In the genomic region with DNA sequence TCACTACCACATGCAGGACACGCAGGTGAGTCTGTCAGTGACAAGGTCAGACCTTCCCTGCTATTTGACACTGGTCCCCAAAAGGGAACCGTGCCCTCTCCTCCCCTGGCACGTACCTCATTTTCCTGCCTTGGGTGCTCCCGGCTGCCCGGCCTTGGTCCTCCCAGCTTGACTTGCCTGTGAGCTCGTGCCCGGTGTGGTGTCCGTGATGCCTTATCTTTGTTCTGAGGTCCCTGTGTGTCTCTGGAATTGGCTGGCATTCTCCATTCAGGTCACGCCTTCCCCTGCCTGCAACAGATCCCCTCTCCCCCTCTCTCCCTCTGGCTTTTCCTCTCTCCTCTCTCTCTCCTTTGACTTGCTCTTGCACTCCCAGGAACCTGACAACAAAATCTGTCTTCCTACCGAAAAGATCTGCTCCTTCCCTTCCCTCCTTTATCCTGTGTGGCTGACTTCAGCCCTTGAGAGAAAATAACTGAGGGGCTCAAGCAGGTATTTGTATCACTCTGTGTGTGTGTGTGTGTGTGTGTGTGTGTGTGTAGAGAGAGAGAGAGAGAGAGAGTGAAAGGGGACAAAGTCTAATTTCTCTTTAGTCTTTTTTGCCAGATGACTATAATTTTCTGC, we compare ENCODE assay signal across 9 cellular contexts. TPM values are rescaled to one million over a fixed set of nuclear protein-coding genes. Genes with fewer than 3 reads are reported as not detected.
DNase-seq lines count a peak whose midpoint lies in the region; ATAC-seq and TF ChIP-seq lines count a peak whose summit lies in the region.
"Had no signal": no experiment of that assay in that cellular context is flagged by ENCODE, and none has a peak within 500 bp of the region (broad histone marks: within the 10 kb centered on the region; RNA-seq: fewer than 3 reads in every experiment).

A gene with protein sequence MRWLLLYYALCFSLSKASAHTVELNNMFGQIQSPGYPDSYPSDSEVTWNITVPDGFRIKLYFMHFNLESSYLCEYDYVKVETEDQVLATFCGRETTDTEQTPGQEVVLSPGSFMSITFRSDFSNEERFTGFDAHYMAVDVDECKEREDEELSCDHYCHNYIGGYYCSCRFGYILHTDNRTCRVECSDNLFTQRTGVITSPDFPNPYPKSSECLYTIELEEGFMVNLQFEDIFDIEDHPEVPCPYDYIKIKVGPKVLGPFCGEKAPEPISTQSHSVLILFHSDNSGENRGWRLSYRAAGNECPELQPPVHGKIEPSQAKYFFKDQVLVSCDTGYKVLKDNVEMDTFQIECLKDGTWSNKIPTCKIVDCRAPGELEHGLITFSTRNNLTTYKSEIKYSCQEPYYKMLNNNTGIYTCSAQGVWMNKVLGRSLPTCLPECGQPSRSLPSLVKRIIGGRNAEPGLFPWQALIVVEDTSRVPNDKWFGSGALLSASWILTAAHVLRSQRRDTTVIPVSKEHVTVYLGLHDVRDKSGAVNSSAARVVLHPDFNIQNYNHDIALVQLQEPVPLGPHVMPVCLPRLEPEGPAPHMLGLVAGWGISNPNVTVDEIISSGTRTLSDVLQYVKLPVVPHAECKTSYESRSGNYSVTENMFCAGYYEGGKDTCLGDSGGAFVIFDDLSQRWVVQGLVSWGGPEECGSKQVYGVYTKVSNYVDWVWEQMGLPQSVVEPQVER (minus strand): TSS at position 226 of the 621 bp plus-strand sequence. CDS start 105 bp downstream, at position 121.

- H3K9me3 ChIP-seq in mammary epithelial cell (replicated peaks; ENCODE audit: insufficient read depth, low read length) (no peaks in the 10 kb centered on the region), neural progenitor cell (ENCODE audit: low read depth) (no peaks in the 10 kb centered on the region)

- no TSS peak for BruUV-seq in MCF 10A (replicated peaks; lab: Mats Ljungman, UMichigan)
- BruUV-seq in mammary epithelial cell (replicated peaks; lab: Mats Ljungman, UMichigan): no TSS peak

- H3K36me3 Mint-ChIP-seq in MCF 10A (ENCODE audit: insufficient read depth, unreplicated experiment) (no peaks in the 10 kb centered on the region), neural progenitor cell (no peaks in the 10 kb centered on the region)
- H3K36me3 Mint-ChIP-seq in activated naive CD4-positive, alpha-beta T cell treated with anti-CD3 and anti-CD28 coated beads, Interleukin-2, amount 50 U/mL, for 72 hours: no peaks in the 10 kb centered on the region

- H2AFZ ChIP-seq in mammary epithelial cell (ENCODE audit: low read depth, low read length) (no peak within 1 kb of the TSS), neural progenitor cell (replicated peaks) (peak within 1 kb of the TSS; percentile 78)

- POLR2A ChIA-PET in MCF 10A (lab: Yijun Ruan, JAX): interaction anchor here (0.8 kb wide), 1 partner anchor 13 kb away, joined by 3 read pairs; no protein-coding TSS in a partner anchor

- H3K9ac ChIP-seq in mammary epithelial cell (ENCODE audit: insufficient read depth, low read length) (no peak within 1 kb of the TSS), neural progenitor cell (no peak within 1 kb of the TSS)

- no peak for ATAC-seq in HG02623 (IDR thresholded peaks at IDR 0.05; ENCODE audit: unreplicated experiment)
- no peak for ATAC-seq in activated naive CD4-positive, alpha-beta T cell treated with anti-CD3 and anti-CD28 coated beads, Interleukin-2, amount 50 U/mL, for 72 hours

- H3K4me3 Mint-ChIP-seq in MCF 10A (ENCODE audit: unreplicated experiment) (no peak within 1 kb of the TSS), neural progenitor cell (peak within 1 kb of the TSS; percentile 66)

- DNase-seq in MCF 10A (ENCODE audit: unreplicated experiment) (no peak), mammary epithelial cell (no peak), cardiac septum (ENCODE audit: low spot score) (no peak), neural progenitor cell (ENCODE audit: low spot score) (peak; percentile 64)
- DNase-seq in stimulated activated CD4-positive, alpha-beta T cell treated with anti-CD3 and anti-CD28 coated beads, Interleukin-2, amount 100 ng/mL, for 24 hours: no peak
- DNase-seq in activated naive CD4-positive, alpha-beta T cell treated with anti-CD3 and anti-CD28 coated beads, Interleukin-2, amount 50 U/mL, for 72 hours (ENCODE audit: low spot score in 2 of 2): no peak
- DNase-seq in stimulated activated CD4-positive, alpha-beta T cell treated with anti-CD3 and anti-CD28 coated beads, Interleukin-4, amount 100 ng/mL, for 24 hours: no peak

- H3K4me2 ChIP-seq in mammary epithelial cell (ENCODE audit: insufficient read depth, low read depth, low read length) (no peak within 1 kb of the TSS), neural progenitor cell (peak within 1 kb of the TSS; percentile 92)

- no peaks in the 10 kb centered on the region for H3K36me3 ChIP-seq in mammary epithelial cell (ENCODE audit: insufficient read depth, low read length)
- no peaks in the 10 kb centered on the region for H3K36me3 ChIP-seq in neural progenitor cell

- H3K79me2 ChIP-seq in mammary epithelial cell (ENCODE audit: insufficient read depth, low read length) (no peaks in the 10 kb centered on the region), neural progenitor cell (ENCODE audit: low read depth) (no peaks in the 10 kb centered on the region)

- peak within 1 kb of the TSS; percentile 58 for H3K27ac Mint-ChIP-seq in MCF 10A (ENCODE audit: low read depth, unreplicated experiment)
- peak within 1 kb of the TSS; percentile 82 for H3K27ac Mint-ChIP-seq in neural progenitor cell
- H3K27ac Mint-ChIP-seq in activated naive CD4-positive, alpha-beta T cell treated with anti-CD3 and anti-CD28 coated beads, Interleukin-2, amount 50 U/mL, for 72 hours: no peak within 1 kb of the TSS

- TF ChIP-seq CTCF in MCF 10A (IDR thresholded peaks at IDR 0.05; ENCODE audit: unreplicated experiment): no peak
- TF ChIP-seq CTCF in mammary epithelial cell (conservative IDR thresholded peaks at IDR 0.05 in 1 of 2, IDR thresholded peaks at IDR 0.05 in 1 of 2; ENCODE audit: extremely low read depth in 1 of 2, insufficient read depth in 1 of 2, low read depth in 1 of 2, low read length in 2 of 2): no peak
- no peak for TF ChIP-seq CTCF in neural progenitor cell (IDR thresholded peaks at IDR 0.05)

- H3K4me1 Mint-ChIP-seq in MCF 10A (ENCODE audit: insufficient read depth, unreplicated experiment) (peaks cover 9% of the 10 kb centered on the region), neural progenitor cell (peaks cover 21% of the 10 kb centered on the region)

- H3K4me3 ChIP-seq in mammary epithelial cell (replicated peaks in 1 of 3; ENCODE audit: insufficient read depth in 1 of 3, low read depth in 2 of 3, low read length in 3 of 3) (no peak within 1 kb of the TSS), neural progenitor cell (peak within 1 kb of the TSS; percentile 45)

- in situ Hi-C loops in mammary epithelial cell (cut with MboI; ENCODE audit: low sequenced_read_pairs in 2 of 2): no loop called here

- no peaks in the 10 kb centered on the region for H3K4me1 ChIP-seq in mammary epithelial cell (ENCODE audit: insufficient read depth, low read length)
- peaks cover 26% of the 10 kb centered on the region for H3K4me1 ChIP-seq in neural progenitor cell

- dilution Hi-C loops in mammary epithelial cell (cut with HindIII; ENCODE audit: low sequenced_read_pairs): no loop called here

- H3F3A ChIP-seq in neural progenitor cell (ENCODE audit: low read depth): no peaks in the 10 kb centered on the region

- H3K27ac ChIP-seq in mammary epithelial cell (ENCODE audit: insufficient read depth, low read depth, low read length): no peak within 1 kb of the TSS
- H3K27ac ChIP-seq in neural progenitor cell: no peak within 1 kb of the TSS
- H3K27ac ChIP-seq: 22Rv1 had no signal

- 62% methylated on average over 8 of the region's 10 CpGs for WGBS in mammary epithelial cell (ENCODE audit: low coverage, missing lambda C conversion rate)

- intact Hi-C loops in MCF 10A (cut with micrococcal nuclease): no loop called here
- intact Hi-C loops in mammary epithelial cell (cut with micrococcal nuclease): no loop called here
- intact Hi-C loops in cardiac septum (cut with DNase I): no loop called here

- H3K9me3 Mint-ChIP-seq in MCF 10A (ENCODE audit: unreplicated experiment): no peaks in the 10 kb centered on the region
- H3K9me3 Mint-ChIP-seq in neural progenitor cell: no peaks in the 10 kb centered on the region
- no peaks in the 10 kb centered on the region for H3K9me3 Mint-ChIP-seq in activated naive CD4-positive, alpha-beta T cell treated with anti-CD3 and anti-CD28 coated beads, Interleukin-2, amount 50 U/mL, for 72 hours

- CTCF ChIA-PET in MCF 10A (lab: Yijun Ruan, JAX): interaction anchor here (0.6 kb wide), 2 partner anchors 69 to 406 kb away, joined by 4 read pairs; no protein-coding TSS in a partner anchor
- CTCF ChIA-PET in mammary epithelial cell (lab: Charles Lee; ENCODE audit: low non-redundant PET): no interaction called here

- peaks cover 30% of the 10 kb centered on the region for H3K27me3 Mint-ChIP-seq in MCF 10A (ENCODE audit: insufficient read depth, unreplicated experiment)
- peaks cover 2% of the 10 kb centered on the region for H3K27me3 Mint-ChIP-seq in neural progenitor cell (ENCODE audit: insufficient read depth, low read depth)

- H4K20me1 ChIP-seq in mammary epithelial cell (ENCODE audit: insufficient read depth, low read length) (no peaks in the 10 kb centered on the region), neural progenitor cell (ENCODE audit: low read depth) (no peaks in the 10 kb centered on the region)

- peaks cover 2% of the 10 kb centered on the region for H3K27me3 ChIP-seq in mammary epithelial cell (ENCODE audit: insufficient read depth, low read length)
- H3K27me3 ChIP-seq in neural progenitor cell: peaks cover 8% of the 10 kb centered on the region

RNA-seq across cellular contexts. Expression of the gene that starts here (rescaled TPM):
- total RNA-seq in MCF 10A (2022): not detected in 2 replicates
- under 1 TPM in 1 of 2 donors, not detected in 1; 0.83 TPM for total RNA-seq in mammary epithelial cell
- not detected for polyA plus RNA-seq in mammary epithelial cell
- not detected for polyA minus RNA-seq in mammary epithelial cell
- total RNA-seq in cardiac septum: 59.7 TPM
- 0.96 and 3.3 TPM in 2 replicates for total RNA-seq in neural progenitor cell (ENCODE audit: low replicate concordance)
- total RNA-seq in activated naive CD4-positive, alpha-beta T cell treated with anti-CD3 and anti-CD28 coated beads, Interleukin-2, amount 50 U/mL, for 72 hours: not detected

Comparison
In these comparisons a context has a peak if more than half of its experiments do, and no peak if none do; other contexts are left out.
1. RNA of the gene that starts here (total RNA-seq): 59.7 TPM in cardiac septum (single experiment); 0.96 to 3.3 TPM in neural progenitor cell, 0.83 TPM in mammary epithelial cell, not detected in MCF 10A and not detected in activated naive CD4-positive, alpha-beta T cell treated with anti-CD3 and anti-CD28 coated beads, Interleukin-2, amount 50 U/mL, for 72 hours; every median in the first group is over 10 times any median in the second.
2. H3K27ac Mint-ChIP-seq: peak in MCF 10A (single experiment) and neural progenitor cell (single experiment); none in activated naive CD4-positive, alpha-beta T cell treated with anti-CD3 and anti-CD28 coated beads, Interleukin-2, amount 50 U/mL, for 72 hours (0 of 2).